ENCODE assay signal across 23 cellular contexts in the genomic region with DNA sequence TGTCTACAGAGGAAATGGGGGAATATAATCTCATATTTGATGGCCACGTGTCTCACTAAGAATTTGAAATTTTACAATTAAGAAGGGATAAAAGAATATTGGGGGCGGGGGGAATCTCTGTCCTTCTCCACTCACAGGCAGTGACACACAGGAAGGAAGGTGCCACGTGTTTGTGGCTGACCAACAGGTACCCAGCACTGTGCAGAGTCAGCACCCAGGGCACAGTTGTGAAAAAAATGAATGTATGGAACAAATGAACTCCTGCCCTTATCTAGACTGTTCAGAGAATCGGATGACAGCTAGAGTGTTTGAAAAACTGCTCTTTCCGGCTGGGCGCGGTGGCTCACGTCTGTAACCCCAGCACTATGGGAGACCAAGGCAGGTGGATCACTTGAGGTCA.
DNase-seq lines count a peak whose midpoint lies in the region; ATAC-seq, FAIRE-seq and TF ChIP-seq lines count a peak whose summit lies in the region.
"Had no signal": no experiment of that assay in that cellular context is flagged by ENCODE, and none has a peak within 500 bp of the region (broad histone marks: within the 10 kb centered on the region; RNA-seq: fewer than 3 reads in every experiment).

No MANE protein-coding gene starts in this region.

- H4K20me1 ChIP-seq in keratinocyte (ENCODE audit: control insufficient read depth, extremely low read depth, insufficient read depth, low read length), result no peaks in the 10 kb centered on the region
- H4K20me1 ChIP-seq: BLaER1 treated with 17β-estradiol and CSF1 and Interleukin-3, amounts not matched to agents 10 nM and 100 nM had no signal

- peak; percentile 33 for ATAC-seq in stimulated activated naive CD8-positive, alpha-beta T cell treated with anti-CD3 and anti-CD28 coated beads, Interleukin-15, Interleukin-2, amounts not matched to agents 100 U/mL and 50 U/mL, for 24 hours
- ATAC-seq: CD8-positive, alpha-beta T cell; GM12878 had no signal

- TF ChIP-seq CTCF in keratinocyte (optimal IDR thresholded peaks at IDR 0.05 in 1 of 3, IDR thresholded peaks at IDR 0.05 in 1 of 3, conservative IDR thresholded peaks at IDR 0.05 in 1 of 3; ENCODE audit: extremely low read depth in 1 of 3, insufficient read depth in 2 of 3, low read length in 3 of 3), result no peak

- H3K9ac ChIP-seq in keratinocyte (ENCODE audit: control insufficient read depth, extremely low read depth, insufficient read depth, low read length), result no peak overlapping the region
- H3K9ac ChIP-seq: BLaER1 treated with 17β-estradiol and CSF1 and Interleukin-3, amounts not matched to agents 10 nM and 100 nM; GM23248 had no signal

- FAIRE-seq in keratinocyte (lab: Jason Lieb, UNC), result no peak
- FAIRE-seq: GM12878 had no signal

- no peaks in the 10 kb centered on the region for H3K9me3 ChIP-seq in keratinocyte (ENCODE audit: control insufficient read depth, low read depth, low read length)
- H3K9me3 ChIP-seq: BLaER1 treated with 17β-estradiol and CSF1 and Interleukin-3, amounts not matched to agents 10 nM and 100 nM had no signal

- no peaks in the 10 kb centered on the region for H3K36me3 ChIP-seq in keratinocyte (ENCODE audit: control insufficient read depth in 2 of 2, extremely low read depth in 1 of 2, insufficient read depth in 2 of 2, low read length in 2 of 2)
- H3K36me3 ChIP-seq: BLaER1 treated with 17β-estradiol and CSF1 and Interleukin-3, amounts not matched to agents 10 nM and 100 nM had no signal

- no peaks in the 10 kb centered on the region for H3K9me1 ChIP-seq in keratinocyte (ENCODE audit: control insufficient read depth, extremely low read depth, insufficient read depth, low read length)

- no peak overlapping the region for H3K4me3 ChIP-seq in keratinocyte (ENCODE audit: control insufficient read depth in 2 of 3, extremely low read depth in 1 of 3, insufficient read depth in 2 of 3, low read depth in 1 of 3, low read length in 3 of 3)
- H3K4me3 ChIP-seq: BLaER1 treated with 17β-estradiol and CSF1 and Interleukin-3, amounts not matched to agents 10 nM and 100 nM; GM12878; GM23248 had no signal

- peak overlapping the region; percentile 87 for H3K27ac ChIP-seq in keratinocyte (ENCODE audit: control insufficient read depth, insufficient read depth, low read length)
- H3K27ac ChIP-seq: BLaER1 treated with 17β-estradiol and CSF1 and Interleukin-3, amounts not matched to agents 10 nM and 100 nM; GM23248 had no signal

- peak; percentile 20 for DNase-seq in activated CD4-positive, alpha-beta T cell treated with anti-CD3 and anti-CD28 coated beads for 48 hours
- DNase-seq in activated CD4-positive, alpha-beta T cell treated with anti-CD3 and anti-CD28 coated beads, Interleukin-2, amount 50 U/mL, for 4 hours, result no peak
- DNase-seq in stimulated activated CD4-positive, alpha-beta T cell treated with anti-CD3 and anti-CD28 coated beads, Interleukin-15, amount 100 ng/mL, for 24 hours, result peak; percentile 29
- DNase-seq in stimulated activated CD4-positive, alpha-beta T cell treated with anti-CD3 and anti-CD28 coated beads, Interleukin-4, amount 100 ng/mL, for 1 hour, result no peak
- DNase-seq in keratinocyte (ENCODE audit: low read depth, low spot score), result no peak
- no peak for DNase-seq in stimulated activated naive CD8-positive, alpha-beta T cell treated with anti-CD3 and anti-CD28 coated beads, Interleukin-15, Interleukin-2, amounts not matched to agents 100 U/mL and 50 U/mL, for 24 hours
- no peak for DNase-seq in stimulated activated naive CD4-positive, alpha-beta T cell treated with Interleukin-2 at 50 U/mL for 16 hours (lab: John Stamatoyannopoulos, UW)
- no peak for DNase-seq in dedifferentiated amniotic fluid mesenchymal stem cell (ENCODE audit: extremely low spot score)
- DNase-seq: 8988T; CD8-positive, alpha-beta T cell; DND-41; GM23248; H9; HFFc6; Kasumi-1; NCI-H1417 treated with DMSO at 0.1 percent for 48 hours; NCI-H187; NCI-H2107; NCI-H446 treated with DMSO at 0.1 percent for 48 hours; NCI-H526 treated with DMSO at 0.1 percent for 48 hours; OCI-M1 had no signal

- H2AFZ ChIP-seq in keratinocyte (ENCODE audit: control insufficient read depth, low read length), result no peak overlapping the region
- H2AFZ ChIP-seq: GM23248 had no signal

- dilution Hi-C loops in keratinocyte (cut with MboI; ENCODE audit: extremely low pct_ligation_motif_present, low sequenced_read_pairs), result no loop called here

- H3K79me2 ChIP-seq in keratinocyte (ENCODE audit: control insufficient read depth, insufficient read depth, low read length), result no peaks in the 10 kb centered on the region

- H3K27me3 ChIP-seq in keratinocyte (ENCODE audit: control insufficient read depth, extremely low read depth, insufficient read depth, low read length), result no peaks in the 10 kb centered on the region
- H3K27me3 ChIP-seq: BLaER1 treated with 17β-estradiol and CSF1 and Interleukin-3, amounts not matched to agents 10 nM and 100 nM had no signal

- peaks cover 20% of the 10 kb centered on the region for H3K4me1 ChIP-seq in keratinocyte (ENCODE audit: control insufficient read depth, extremely low read depth, insufficient read depth, low read length)

- no peak overlapping the region for H3K4me2 ChIP-seq in keratinocyte (ENCODE audit: control insufficient read depth, extremely low read depth, insufficient read depth, low read depth, low read length)
- H3K4me2 ChIP-seq: BLaER1 treated with 17β-estradiol and CSF1 and Interleukin-3, amounts not matched to agents 10 nM and 100 nM had no signal

Comparison
In these comparisons a context has a peak if more than half of its experiments do, and no peak if none do; other contexts are left out.
1. DNase-seq: peak in activated CD4-positive, alpha-beta T cell treated with anti-CD3 and anti-CD28 coated beads for 48 hours (single experiment) and stimulated activated CD4-positive, alpha-beta T cell treated with anti-CD3 and anti-CD28 coated beads, Interleukin-15, amount 100 ng/mL, for 24 hours (single experiment); none in activated CD4-positive, alpha-beta T cell treated with anti-CD3 and anti-CD28 coated beads, Interleukin-2, amount 50 U/mL, for 4 hours (0 of 2), stimulated activated CD4-positive, alpha-beta T cell treated with anti-CD3 and anti-CD28 coated beads, Interleukin-4, amount 100 ng/mL, for 1 hour (single experiment), keratinocyte (single experiment), stimulated activated naive CD8-positive, alpha-beta T cell treated with anti-CD3 and anti-CD28 coated beads, Interleukin-15, Interleukin-2, amounts not matched to agents 100 U/mL and 50 U/mL, for 24 hours (single experiment), stimulated activated naive CD4-positive, alpha-beta T cell treated with Interleukin-2 at 50 U/mL for 16 hours (single experiment) and dedifferentiated amniotic fluid mesenchymal stem cell (single experiment).